2 cellular contexts compared by ENCODE assay signal in genomic region chr13:46926856-46927625, GRCh38.
TF ChIP-seq lines count a peak whose summit lies in the region.

No MANE protein-coding gene starts in this region.

TF ChIP-seq in SK-N-SH treated with all-trans-retinoic acid at 6 μM for 48 hours, 23 proteins besides CTCF, POLR2A, EP300 and RAD21:
- no peak for TF ChIP-seq ZC3H10 (CRISPR knock-in tag; IDR thresholded peaks at IDR 0.05)
- TF ChIP-seq CREB5 (CRISPR knock-in tag; IDR thresholded peaks at IDR 0.05; ENCODE audit: low read depth) = no peak
- no peak for TF ChIP-seq TCF4 (CRISPR knock-in tag; IDR thresholded peaks at IDR 0.05; ENCODE audit: borderline replicate concordance)
- TF ChIP-seq POU6F1 (CRISPR knock-in tag; IDR thresholded peaks at IDR 0.05; ENCODE audit: borderline replicate concordance, low read depth) = no peak
- TF ChIP-seq ZNF8 (CRISPR knock-in tag; IDR thresholded peaks at IDR 0.05) = no peak
- no peak for TF ChIP-seq PPARA (CRISPR knock-in tag; IDR thresholded peaks at IDR 0.05; ENCODE audit: borderline replicate concordance)
- TF ChIP-seq CSDC2 (CRISPR knock-in tag; IDR thresholded peaks at IDR 0.05) = no peak
- no peak for TF ChIP-seq GLIS3 (CRISPR knock-in tag; IDR thresholded peaks at IDR 0.05)
- no peak for TF ChIP-seq ARNTL (CRISPR knock-in tag; IDR thresholded peaks at IDR 0.05; ENCODE audit: borderline replicate concordance, low read depth)
- TF ChIP-seq OSR1 (CRISPR knock-in tag; IDR thresholded peaks at IDR 0.05) = no peak
- TF ChIP-seq CSRNP3 (CRISPR knock-in tag; IDR thresholded peaks at IDR 0.05) = no peak
- TF ChIP-seq PATZ1 (CRISPR knock-in tag; IDR thresholded peaks at IDR 0.05; ENCODE audit: borderline replicate concordance) = no peak

TF ChIP-seq in SK-N-SH, 30 proteins besides CTCF, POLR2A, EP300 and RAD21:
- TF ChIP-seq SIN3A (IDR thresholded peaks at IDR 0.05; ENCODE audit: borderline replicate concordance, low read depth, low read length) (no peak), NFIC (IDR thresholded peaks at IDR 0.05; ENCODE audit: borderline replicate concordance) (no peak), MAX (IDR thresholded peaks at IDR 0.05; ENCODE audit: low read depth) (no peak), FOSL2 (IDR thresholded peaks at IDR 0.05; ENCODE audit: borderline replicate concordance, low read depth) (no peak), PBX3 (IDR thresholded peaks at IDR 0.05) (no peak), EZH2phosphoT487 (IDR thresholded peaks at IDR 0.05; ENCODE audit: borderline replicate concordance, low read depth) (no peak), MEF2A (IDR thresholded peaks at IDR 0.05; ENCODE audit: borderline replicate concordance, low read depth) (no peak), CHD2 (IDR thresholded peaks at IDR 0.05; ENCODE audit: low read length, partially characterized antibody) (no peak), JUND (IDR thresholded peaks at IDR 0.05) (no peak), FOXJ3 (CRISPR knock-in tag; IDR thresholded peaks at IDR 0.05) (no peak)
